In the genomic region with DNA sequence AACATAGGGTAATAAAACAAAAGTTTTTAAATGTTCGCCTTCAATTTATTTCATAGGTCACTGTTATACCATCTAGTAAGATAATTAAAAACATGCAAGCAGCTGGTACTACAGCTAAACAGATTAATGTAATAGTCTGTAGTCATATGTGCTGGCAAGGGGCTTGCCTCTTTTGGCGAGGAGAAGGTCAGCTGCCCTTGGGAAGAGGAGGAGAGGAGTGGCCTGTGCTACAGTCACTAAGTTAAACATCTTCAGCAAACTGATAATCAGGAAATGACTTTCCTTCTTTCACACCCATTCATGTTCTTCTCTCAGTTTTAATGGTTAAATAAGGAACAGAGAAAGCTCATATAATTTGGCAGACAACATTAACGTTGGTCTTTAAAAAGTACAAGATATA, we compare ENCODE assay signal across 11 cellular contexts.
DNase-seq lines count a peak whose midpoint lies in the region; ATAC-seq and TF ChIP-seq lines count a peak whose summit lies in the region.
"Had no signal": no experiment of that assay in that cellular context is flagged by ENCODE, and none has a peak within 500 bp of the region (broad histone marks: within the 10 kb centered on the region; RNA-seq: fewer than 3 reads in every experiment).

No MANE protein-coding gene starts in this region.

- H3K36me3 Mint-ChIP-seq in effector memory CD8-positive, alpha-beta T cell (ENCODE audit: insufficient read depth): no peaks in the 10 kb centered on the region
- H3K36me3 Mint-ChIP-seq: activated naive CD4-positive, alpha-beta T cell treated with anti-CD3 and anti-CD28 coated beads, Interleukin-2, amount 10 ng/mL, durations not matched to agents 7 days and 5 days had no signal

- no peak for TF ChIP-seq CTCF in GM10248 (IDR thresholded peaks at IDR 0.05; ENCODE audit: control extremely low read depth, extremely low read depth, low read depth, missing control alignments)

- no peak overlapping the region for H3K4me3 Mint-ChIP-seq in effector memory CD8-positive, alpha-beta T cell
- H3K4me3 Mint-ChIP-seq: activated naive CD4-positive, alpha-beta T cell treated with anti-CD3 and anti-CD28 coated beads, Interleukin-2, amount 10 ng/mL, durations not matched to agents 7 days and 5 days had no signal

- H3K27ac Mint-ChIP-seq in effector memory CD8-positive, alpha-beta T cell: no peak overlapping the region
- H3K27ac Mint-ChIP-seq: activated naive CD4-positive, alpha-beta T cell treated with anti-CD3 and anti-CD28 coated beads, Interleukin-2, amount 10 ng/mL, durations not matched to agents 7 days and 5 days had no signal

- no peaks in the 10 kb centered on the region for H3K27me3 Mint-ChIP-seq in effector memory CD8-positive, alpha-beta T cell
- H3K27me3 Mint-ChIP-seq: activated naive CD4-positive, alpha-beta T cell treated with anti-CD3 and anti-CD28 coated beads, Interleukin-2, amount 10 ng/mL, durations not matched to agents 7 days and 5 days had no signal

- CTCF ChIA-PET in GM10248 (lab: Yijun Ruan, JAX): interaction anchor here (0.9 to 3.2 kb wide), 5 partner anchors 9 to 417 kb away, joined by 3 to 18 read pairs (median 4); no protein-coding TSS in a partner anchor

- POLR2A ChIA-PET in GM10248 (lab: Yijun Ruan, JAX): no interaction called here

- ATAC-seq in GM19463 (IDR thresholded peaks at IDR 0.05; ENCODE audit: unreplicated experiment) (peak; percentile 82), HG03442 (IDR thresholded peaks at IDR 0.05; ENCODE audit: unreplicated experiment) (peak; percentile 73), GM19324 (IDR thresholded peaks at IDR 0.05; ENCODE audit: low FRiP score, unreplicated experiment) (no peak)
- ATAC-seq in effector memory CD8-positive, alpha-beta T cell (replicated peaks): no peak
- ATAC-seq: gastroesophageal sphincter had no signal

- no peaks in the 10 kb centered on the region for H3K9me3 Mint-ChIP-seq in effector memory CD8-positive, alpha-beta T cell
- H3K9me3 Mint-ChIP-seq: activated naive CD4-positive, alpha-beta T cell treated with anti-CD3 and anti-CD28 coated beads, Interleukin-2, amount 10 ng/mL, durations not matched to agents 7 days and 5 days had no signal

- DNase-seq in GM10248 (ENCODE audit: extremely low spot score) (peak; percentile 10), fibroblast of gingiva (ENCODE audit: low read depth) (peak; percentile 74), iPS-NIHi7 (ENCODE audit: extremely low spot score) (no peak), NCI-H345 treated with DMSO at 0.1 percent for 48 hours (lab: John Stamatoyannopoulos, UW; ENCODE audit: unreplicated experiment) (no peak)
- DNase-seq in effector memory CD8-positive, alpha-beta T cell: no peak
- DNase-seq: activated naive CD4-positive, alpha-beta T cell treated with anti-CD3 and anti-CD28 coated beads, Interleukin-2, amount 10 ng/mL, durations not matched to agents 7 days and 5 days; NCI-H1930 had no signal

- H3K4me1 Mint-ChIP-seq in effector memory CD8-positive, alpha-beta T cell (ENCODE audit: low read depth in 2 of 2): no peaks in the 10 kb centered on the region
- H3K4me1 Mint-ChIP-seq: activated naive CD4-positive, alpha-beta T cell treated with anti-CD3 and anti-CD28 coated beads, Interleukin-2, amount 10 ng/mL, durations not matched to agents 7 days and 5 days had no signal

Comparison
In these comparisons a context has a peak if more than half of its experiments do, and no peak if none do; other contexts are left out.
1. DNase-seq: peak in GM10248 (single experiment) and fibroblast of gingiva (single experiment); none in effector memory CD8-positive, alpha-beta T cell (0 of 3), iPS-NIHi7 (single experiment) and NCI-H345 treated with DMSO at 0.1 percent for 48 hours (single experiment).
2. ATAC-seq: peak in GM19463 (single experiment) and HG03442 (single experiment); none in effector memory CD8-positive, alpha-beta T cell (single experiment) and GM19324 (single experiment).